ENCODE assay signal across 1 cellular context in genomic region chr6:166932616-166933015, GRCh38.
TF ChIP-seq lines count a peak whose summit lies in the region.

No MANE protein-coding gene starts in this region.

TF ChIP-seq in GM12878, 131 proteins besides CTCF, POLR2A, EP300 and RAD21:
- TF ChIP-seq CBX3 (IDR thresholded peaks at IDR 0.05; ENCODE audit: borderline replicate concordance, low read depth) (no peak), BCL11A (IDR thresholded peaks at IDR 0.05; ENCODE audit: low read depth, low read length) (no peak), ZNF274 (IDR thresholded peaks at IDR 0.05; ENCODE audit: insufficient read depth, insufficient read length) (no peak), CEBPZ (IDR thresholded peaks at IDR 0.05; ENCODE audit: low read depth, low read length) (no peak), KDM1A (IDR thresholded peaks at IDR 0.05; ENCODE audit: borderline replicate concordance) (no peak), E2F8 (IDR thresholded peaks at IDR 0.05; ENCODE audit: low read depth, partially characterized antibody) (no peak), ZNF217 (IDR thresholded peaks at IDR 0.05) (no peak), SRF (IDR thresholded peaks at IDR 0.05; ENCODE audit: low read depth in 2 of 2, low read length in 2 of 2) (no peak)
- TF ChIP-seq, protein P1, sequence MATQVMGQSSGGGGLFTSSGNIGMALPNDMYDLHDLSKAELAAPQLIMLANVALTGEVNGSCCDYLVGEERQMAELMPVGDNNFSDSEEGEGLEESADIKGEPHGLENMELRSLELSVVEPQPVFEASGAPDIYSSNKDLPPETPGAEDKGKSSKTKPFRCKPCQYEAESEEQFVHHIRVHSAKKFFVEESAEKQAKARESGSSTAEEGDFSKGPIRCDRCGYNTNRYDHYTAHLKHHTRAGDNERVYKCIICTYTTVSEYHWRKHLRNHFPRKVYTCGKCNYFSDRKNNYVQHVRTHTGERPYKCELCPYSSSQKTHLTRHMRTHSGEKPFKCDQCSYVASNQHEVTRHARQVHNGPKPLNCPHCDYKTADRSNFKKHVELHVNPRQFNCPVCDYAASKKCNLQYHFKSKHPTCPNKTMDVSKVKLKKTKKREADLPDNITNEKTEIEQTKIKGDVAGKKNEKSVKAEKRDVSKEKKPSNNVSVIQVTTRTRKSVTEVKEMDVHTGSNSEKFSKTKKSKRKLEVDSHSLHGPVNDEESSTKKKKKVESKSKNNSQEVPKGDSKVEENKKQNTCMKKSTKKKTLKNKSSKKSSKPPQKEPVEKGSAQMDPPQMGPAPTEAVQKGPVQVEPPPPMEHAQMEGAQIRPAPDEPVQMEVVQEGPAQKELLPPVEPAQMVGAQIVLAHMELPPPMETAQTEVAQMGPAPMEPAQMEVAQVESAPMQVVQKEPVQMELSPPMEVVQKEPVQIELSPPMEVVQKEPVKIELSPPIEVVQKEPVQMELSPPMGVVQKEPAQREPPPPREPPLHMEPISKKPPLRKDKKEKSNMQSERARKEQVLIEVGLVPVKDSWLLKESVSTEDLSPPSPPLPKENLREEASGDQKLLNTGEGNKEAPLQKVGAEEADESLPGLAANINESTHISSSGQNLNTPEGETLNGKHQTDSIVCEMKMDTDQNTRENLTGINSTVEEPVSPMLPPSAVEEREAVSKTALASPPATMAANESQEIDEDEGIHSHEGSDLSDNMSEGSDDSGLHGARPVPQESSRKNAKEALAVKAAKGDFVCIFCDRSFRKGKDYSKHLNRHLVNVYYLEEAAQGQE (IDR thresholded peaks at IDR 0.05; ENCODE audit: low read depth, low read length), result no peak
TF ChIP-seq in GM12878: peak in this region for 0.
